ENCODE assay signal across 1 cellular context in the genomic region with DNA sequence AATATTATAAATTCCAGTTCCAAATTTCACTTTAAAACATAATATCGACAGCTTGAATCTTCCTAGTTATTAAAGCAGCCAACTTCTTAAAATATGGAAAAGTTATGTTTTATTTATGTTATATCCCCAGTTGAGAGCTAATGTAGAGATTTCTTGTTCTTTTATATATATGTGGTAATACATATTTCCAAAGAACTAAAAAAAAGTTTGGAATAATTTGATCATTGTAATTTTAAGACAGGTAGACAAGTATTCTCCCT.
TF ChIP-seq lines count a peak whose summit lies in the region.

No MANE protein-coding gene starts in this region.

TF ChIP-seq in A549, 52 proteins besides CTCF, POLR2A, EP300 and RAD21 (continued from another document):
- TF ChIP-seq BCL3 (IDR thresholded peaks at IDR 0.05) (no peak), RNF2 (IDR thresholded peaks at IDR 0.05; ENCODE audit: borderline replicate concordance, low read depth) (no peak)
